15 cellular contexts compared by ENCODE assay signal in genomic region chr7:99618726-99619125, GRCh38. TPM values are rescaled to one million over a fixed set of nuclear protein-coding genes. Genes with fewer than 3 reads are reported as not detected.
DNase-seq lines count a peak whose midpoint lies in the region; ATAC-seq and TF ChIP-seq lines count a peak whose summit lies in the region.
"Had no signal": no experiment of that assay in that cellular context is flagged by ENCODE, and none has a peak within 500 bp of the region (broad histone marks: within the 10 kb centered on the region; RNA-seq: fewer than 3 reads in every experiment).

No MANE protein-coding gene starts in this region.

- CTCF ChIA-PET in WTC11 (lab: Charles Lee) = no interaction called here

- no peak overlapping the region for H3K27ac ChIP-seq in gastrocnemius medialis
- H3K27ac ChIP-seq: stomach had no signal

- H3K4me1 Mint-ChIP-seq in stimulated activated naive CD8-positive, alpha-beta T cell treated with anti-CD3 and anti-CD28 coated beads, Interleukin-15, Interleukin-2, amounts not matched to agents 100 ng/mL and 50 ng/mL, for 24 hours (ENCODE audit: low read depth) = peaks cover 84% of the 10 kb centered on the region
- peaks cover 11% of the 10 kb centered on the region for H3K4me1 Mint-ChIP-seq in WTC11

- no peak for ATAC-seq in stimulated activated naive CD8-positive, alpha-beta T cell treated with anti-CD3 and anti-CD28 coated beads, Interleukin-15, Interleukin-2, amounts not matched to agents 100 U/mL and 50 U/mL, for 24 hours
- ATAC-seq in WTC11 (no peak), HG02588 (IDR thresholded peaks at IDR 0.05; ENCODE audit: unreplicated experiment) (no peak), gastrocnemius medialis (no peak)
- ATAC-seq: sciatic nerve had no signal

- H3K4me3 ChIP-seq in foreskin fibroblast (ENCODE audit: low read depth in 1 of 2, low read length in 2 of 2) (peak overlapping the region in 1 of 2 donors; percentile 16), gastrocnemius medialis (no peak overlapping the region)

- peak overlapping the region; percentile 92 for H3K4me3 Mint-ChIP-seq in stimulated activated naive CD8-positive, alpha-beta T cell treated with anti-CD3 and anti-CD28 coated beads, Interleukin-15, Interleukin-2, amounts not matched to agents 100 ng/mL and 50 ng/mL, for 24 hours
- H3K4me3 Mint-ChIP-seq in WTC11 = peak overlapping the region; percentile 95

- TF ChIP-seq CTCF in WTC11 (IDR thresholded peaks at IDR 0.05) (no peak), foreskin fibroblast (IDR thresholded peaks at IDR 0.05; ENCODE audit: low read depth, low read length) (no peak), gastrocnemius medialis (IDR thresholded peaks at IDR 0.05 in 4 of 5, conservative IDR thresholded peaks at IDR 0.05 in 1 of 5) (no peak)

- DNase-seq in stimulated activated naive CD8-positive, alpha-beta T cell treated with anti-CD3 and anti-CD28 coated beads, Interleukin-15, Interleukin-2, amounts not matched to agents 100 U/mL and 50 U/mL, for 24 hours = no peak
- DNase-seq in WTC11 (ENCODE audit: low spot score) = no peak
- DNase-seq in foreskin fibroblast = peak; percentile 77 to 92
- DNase-seq in anterior cingulate cortex (lab: John Stamatoyannopoulos, UW) = no peak
- DNase-seq in NCI-H2029 (lab: John Stamatoyannopoulos, UW) = no peak
- DNase-seq in gastrocnemius medialis = no peak
- DNase-seq: activated CD4-positive, CD25-positive, alpha-beta regulatory T cell treated with anti-CD3 and anti-CD28 coated beads, Interleukin-2, amount 50 U/mL, for 72 hours; Calu3; cortex of kidney; HCEC 1CT; kidney; stomach had no signal

- H3K36me3 Mint-ChIP-seq in stimulated activated naive CD8-positive, alpha-beta T cell treated with anti-CD3 and anti-CD28 coated beads, Interleukin-15, Interleukin-2, amounts not matched to agents 100 ng/mL and 50 ng/mL, for 24 hours (ENCODE audit: low read depth) = peaks cover 62% of the 10 kb centered on the region
- peaks cover 51% of the 10 kb centered on the region for H3K36me3 Mint-ChIP-seq in WTC11

- peaks cover 12 to 16% of the 10 kb centered on the region in 2 donors for H3K4me1 ChIP-seq in gastrocnemius medialis

- no peaks in the 10 kb centered on the region for H3K9me3 Mint-ChIP-seq in stimulated activated naive CD8-positive, alpha-beta T cell treated with anti-CD3 and anti-CD28 coated beads, Interleukin-15, Interleukin-2, amounts not matched to agents 100 ng/mL and 50 ng/mL, for 24 hours
- H3K9me3 Mint-ChIP-seq in WTC11 = no peaks in the 10 kb centered on the region

- no peaks in the 10 kb centered on the region for H3K9me3 ChIP-seq in gastrocnemius medialis
- H3K9me3 ChIP-seq: stomach had no signal

- H3K36me3 ChIP-seq in gastrocnemius medialis = peaks cover 0 to 54% of the 10 kb centered on the region in 2 donors

- POLR2A ChIA-PET in WTC11 (lab: Charles Lee) = no interaction called here

- in situ Hi-C loops in gastrocnemius medialis (cut with MboI; ENCODE audit: low sequenced_read_pairs in 4 of 4) = no loop called here

- H3K27ac Mint-ChIP-seq in stimulated activated naive CD8-positive, alpha-beta T cell treated with anti-CD3 and anti-CD28 coated beads, Interleukin-15, Interleukin-2, amounts not matched to agents 100 ng/mL and 50 ng/mL, for 24 hours = peak overlapping the region; percentile 90
- H3K27ac Mint-ChIP-seq in WTC11 = no peak overlapping the region

- no peaks in the 10 kb centered on the region for H3K27me3 Mint-ChIP-seq in stimulated activated naive CD8-positive, alpha-beta T cell treated with anti-CD3 and anti-CD28 coated beads, Interleukin-15, Interleukin-2, amounts not matched to agents 100 ng/mL and 50 ng/mL, for 24 hours
- H3K27me3 Mint-ChIP-seq in WTC11 (ENCODE audit: low read depth) = no peaks in the 10 kb centered on the region

- no peaks in the 10 kb centered on the region for H3K27me3 ChIP-seq in gastrocnemius medialis
- H3K27me3 ChIP-seq: stomach had no signal

- no peak for TF ChIP-seq POLR2A in gastrocnemius medialis (IDR thresholded peaks at IDR 0.05)

- intact Hi-C loops in gastrocnemius medialis (cut with DNase I; ENCODE audit: low total_unique reads) = no loop called here

TF ChIP-seq in WTC11, 78 proteins besides CTCF, POLR2A, EP300 and RAD21:
- TF ChIP-seq, protein P1, sequence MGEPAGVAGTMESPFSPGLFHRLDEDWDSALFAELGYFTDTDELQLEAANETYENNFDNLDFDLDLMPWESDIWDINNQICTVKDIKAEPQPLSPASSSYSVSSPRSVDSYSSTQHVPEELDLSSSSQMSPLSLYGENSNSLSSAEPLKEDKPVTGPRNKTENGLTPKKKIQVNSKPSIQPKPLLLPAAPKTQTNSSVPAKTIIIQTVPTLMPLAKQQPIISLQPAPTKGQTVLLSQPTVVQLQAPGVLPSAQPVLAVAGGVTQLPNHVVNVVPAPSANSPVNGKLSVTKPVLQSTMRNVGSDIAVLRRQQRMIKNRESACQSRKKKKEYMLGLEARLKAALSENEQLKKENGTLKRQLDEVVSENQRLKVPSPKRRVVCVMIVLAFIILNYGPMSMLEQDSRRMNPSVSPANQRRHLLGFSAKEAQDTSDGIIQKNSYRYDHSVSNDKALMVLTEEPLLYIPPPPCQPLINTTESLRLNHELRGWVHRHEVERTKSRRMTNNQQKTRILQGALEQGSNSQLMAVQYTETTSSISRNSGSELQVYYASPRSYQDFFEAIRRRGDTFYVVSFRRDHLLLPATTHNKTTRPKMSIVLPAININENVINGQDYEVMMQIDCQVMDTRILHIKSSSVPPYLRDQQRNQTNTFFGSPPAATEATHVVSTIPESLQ (CRISPR knock-in tag; IDR thresholded peaks at IDR 0.05) = no peak
- TF ChIP-seq, protein P2, sequence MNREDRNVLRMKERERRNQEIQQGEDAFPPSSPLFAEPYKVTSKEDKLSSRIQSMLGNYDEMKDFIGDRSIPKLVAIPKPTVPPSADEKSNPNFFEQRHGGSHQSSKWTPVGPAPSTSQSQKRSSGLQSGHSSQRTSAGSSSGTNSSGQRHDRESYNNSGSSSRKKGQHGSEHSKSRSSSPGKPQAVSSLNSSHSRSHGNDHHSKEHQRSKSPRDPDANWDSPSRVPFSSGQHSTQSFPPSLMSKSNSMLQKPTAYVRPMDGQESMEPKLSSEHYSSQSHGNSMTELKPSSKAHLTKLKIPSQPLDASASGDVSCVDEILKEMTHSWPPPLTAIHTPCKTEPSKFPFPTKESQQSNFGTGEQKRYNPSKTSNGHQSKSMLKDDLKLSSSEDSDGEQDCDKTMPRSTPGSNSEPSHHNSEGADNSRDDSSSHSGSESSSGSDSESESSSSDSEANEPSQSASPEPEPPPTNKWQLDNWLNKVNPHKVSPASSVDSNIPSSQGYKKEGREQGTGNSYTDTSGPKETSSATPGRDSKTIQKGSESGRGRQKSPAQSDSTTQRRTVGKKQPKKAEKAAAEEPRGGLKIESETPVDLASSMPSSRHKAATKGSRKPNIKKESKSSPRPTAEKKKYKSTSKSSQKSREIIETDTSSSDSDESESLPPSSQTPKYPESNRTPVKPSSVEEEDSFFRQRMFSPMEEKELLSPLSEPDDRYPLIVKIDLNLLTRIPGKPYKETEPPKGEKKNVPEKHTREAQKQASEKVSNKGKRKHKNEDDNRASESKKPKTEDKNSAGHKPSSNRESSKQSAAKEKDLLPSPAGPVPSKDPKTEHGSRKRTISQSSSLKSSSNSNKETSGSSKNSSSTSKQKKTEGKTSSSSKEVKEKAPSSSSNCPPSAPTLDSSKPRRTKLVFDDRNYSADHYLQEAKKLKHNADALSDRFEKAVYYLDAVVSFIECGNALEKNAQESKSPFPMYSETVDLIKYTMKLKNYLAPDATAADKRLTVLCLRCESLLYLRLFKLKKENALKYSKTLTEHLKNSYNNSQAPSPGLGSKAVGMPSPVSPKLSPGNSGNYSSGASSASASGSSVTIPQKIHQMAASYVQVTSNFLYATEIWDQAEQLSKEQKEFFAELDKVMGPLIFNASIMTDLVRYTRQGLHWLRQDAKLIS (CRISPR knock-in tag; IDR thresholded peaks at IDR 0.05; ENCODE audit: borderline replicate concordance) = no peak
- TF ChIP-seq ZNF423 (CRISPR knock-in tag; IDR thresholded peaks at IDR 0.05) = no peak
- no peak for TF ChIP-seq ZNF317 (CRISPR knock-in tag; IDR thresholded peaks at IDR 0.05; ENCODE audit: borderline replicate concordance, low read depth)
- TF ChIP-seq MYBL2 (CRISPR knock-in tag; IDR thresholded peaks at IDR 0.05) = no peak
- no peak for TF ChIP-seq SMAD4 (CRISPR knock-in tag; IDR thresholded peaks at IDR 0.05)

RNA-seq across cellular contexts. Expression of gene ZSCAN25, which starts 2.0 kb away (rescaled TPM):
- total RNA-seq in WTC11 (2021) = 16.3 to 20.1 TPM (median 19.9 TPM) in 3 replicates
- 1 to 10 TPM; 6.0 to 7.9 (median 7.2) TPM for total RNA-seq in gastrocnemius medialis

RNA-seq across cellular contexts. Expression of gene TMEM225B, which starts 20.7 kb away (rescaled TPM):
- total RNA-seq in WTC11 (2021) (0.78 to 0.81 TPM (median 0.78 TPM) in 3 replicates), gastrocnemius medialis (not detected)
- total RNA-seq: Calu3 had no signal

Comparison
In these comparisons a context has a peak if more than half of its experiments do, and no peak if none do; other contexts are left out.
1. DNase-seq: peak in foreskin fibroblast (2 of 2); none in stimulated activated naive CD8-positive, alpha-beta T cell treated with anti-CD3 and anti-CD28 coated beads, Interleukin-15, Interleukin-2, amounts not matched to agents 100 U/mL and 50 U/mL, for 24 hours (single experiment), WTC11 (single experiment), anterior cingulate cortex (0 of 58), NCI-H2029 (single experiment) and gastrocnemius medialis (0 of 2).